In genomic region chr5:57613726-57614125, GRCh38 we compare ENCODE assay signal across 23 cellular contexts.
"Had no signal": no experiment of that assay in that cellular context is flagged by ENCODE, and none has a peak within 500 bp of the region (broad histone marks: within the 10 kb centered on the region; RNA-seq: fewer than 3 reads in every experiment).

No MANE protein-coding gene starts in this region.

- FAIRE-seq: frontal cortex, islet of Langerhans, urothelium cell line had no signal

- H3K79me2 ChIP-seq: parathyroid adenoma had no signal

- H2AFZ ChIP-seq: parathyroid adenoma had no signal

- H3K4me3 ChIP-seq: coronary artery, heart right ventricle, mucosa of descending colon, prostate gland, right lobe of liver, spleen had no signal

- H3K27ac Mint-ChIP-seq: natural killer cell; stimulated activated naive B cell treated with anti-CD40 and anti-IgM and Interleukin-4, amounts not matched to agents 10 μg/mL and 1 μg/mL and 100 μg/mL, for 72 hours; stimulated activated naive CD8-positive, alpha-beta T cell treated with anti-CD3 and anti-CD28 coated beads, Interleukin-15, amount 100 ng/mL, for 72 hours had no signal

- H3K9me3 ChIP-seq: mucosa of descending colon, prostate gland, right lobe of liver, spleen had no signal

- H3K36me3 ChIP-seq: heart right ventricle, prostate gland, right lobe of liver, spleen had no signal

- ATAC-seq: heart right ventricle; left lobe of liver; mucosa of descending colon; natural killer cell; right lobe of liver; stimulated activated naive B cell treated with anti-CD40 and anti-IgM and Interleukin-4, amounts not matched to agents 10 μg/mL and 1 μg/mL and 100 μg/mL, for 72 hours; stimulated activated naive CD8-positive, alpha-beta T cell treated with anti-CD3 and anti-CD28 coated beads, Interleukin-15, amount 100 ng/mL, for 72 hours had no signal

- DNase-seq: effector CD8-positive, alpha-beta T cell; heart right ventricle; hypothalamus; kidney glomerular epithelial cell; mammary epithelial cell; mucosa of descending colon; natural killer cell; occipital lobe; retina; right lobe of liver; spleen; stimulated activated CD4-positive, alpha-beta T cell treated with anti-CD3 and anti-CD28 coated beads, Interleukin-2, amount 100 ng/mL, for 24 hours; stimulated activated CD4-positive, alpha-beta T cell treated with anti-CD3 and anti-CD28 coated beads, Interleukin-4, amount 100 ng/mL, for 4 hours; stimulated activated naive B cell treated with anti-CD40 and anti-IgM and Interleukin-4, amounts not matched to agents 10 μg/mL and 1 μg/mL and 100 μg/mL, for 72 hours; stimulated activated naive CD8-positive, alpha-beta T cell treated with anti-CD3 and anti-CD28 coated beads, Interleukin-15, amount 100 ng/mL, for 72 hours; trophoblast cell had no signal

- H3K27me3 ChIP-seq: heart right ventricle, right lobe of liver, spleen had no signal

- H3K9me3 Mint-ChIP-seq: stimulated activated naive B cell treated with anti-CD40 and anti-IgM and Interleukin-4, amounts not matched to agents 10 μg/mL and 1 μg/mL and 100 μg/mL, for 72 hours; stimulated activated naive CD8-positive, alpha-beta T cell treated with anti-CD3 and anti-CD28 coated beads, Interleukin-15, amount 100 ng/mL, for 72 hours had no signal

- H3K36me3 Mint-ChIP-seq: natural killer cell; stimulated activated naive B cell treated with anti-CD40 and anti-IgM and Interleukin-4, amounts not matched to agents 10 μg/mL and 1 μg/mL and 100 μg/mL, for 72 hours had no signal

- H3K27ac ChIP-seq: coronary artery, heart right ventricle, parathyroid adenoma, prostate gland, right lobe of liver, spleen had no signal

- H3K4me3 Mint-ChIP-seq: natural killer cell; stimulated activated naive B cell treated with anti-CD40 and anti-IgM and Interleukin-4, amounts not matched to agents 10 μg/mL and 1 μg/mL and 100 μg/mL, for 72 hours; stimulated activated naive CD8-positive, alpha-beta T cell treated with anti-CD3 and anti-CD28 coated beads, Interleukin-15, amount 100 ng/mL, for 72 hours had no signal

- H3K4me1 Mint-ChIP-seq: natural killer cell; stimulated activated naive CD8-positive, alpha-beta T cell treated with anti-CD3 and anti-CD28 coated beads, Interleukin-15, amount 100 ng/mL, for 72 hours had no signal

- H3K4me1 ChIP-seq: heart right ventricle, parathyroid adenoma, prostate gland, right lobe of liver, spleen had no signal

- H3K9ac ChIP-seq: parathyroid adenoma had no signal

- H3K27me3 Mint-ChIP-seq: stimulated activated naive B cell treated with anti-CD40 and anti-IgM and Interleukin-4, amounts not matched to agents 10 μg/mL and 1 μg/mL and 100 μg/mL, for 72 hours had no signal
